ENCODE assay signal across 19 cellular contexts in genomic region chr6:101110814-101111213, GRCh38.
"Had no signal": no experiment of that assay in that cellular context is flagged by ENCODE, and none has a peak within 500 bp of the region (broad histone marks: within the 10 kb centered on the region; RNA-seq: fewer than 3 reads in every experiment).

No MANE protein-coding gene starts in this region.

- H3K4me3 Mint-ChIP-seq: memory B cell; naive thymus-derived CD8-positive, alpha-beta T cell; stimulated activated naive B cell treated with anti-CD40 and anti-IgM and Interleukin-4, amounts not matched to agents 10 μg/mL and 1 μg/mL and 100 μg/mL, for 72 hours; T-cell had no signal

- DNase-seq: activated CD4-positive, alpha-beta T cell treated with anti-CD3 and anti-CD28 coated beads for 1 hour; activated CD4-positive, alpha-beta T cell treated with anti-CD3 and anti-CD28 coated beads, Interleukin-2, amount 50 U/mL, for 4 hours; activated naive CD4-positive, alpha-beta T cell treated with anti-CD3 and anti-CD28 coated beads, Interleukin-2, amount 50 U/mL, for 16 hours; colonic mucosa; effector CD4-positive, alpha-beta T cell; glutamatergic neuron; hypothalamus; kidney glomerular epithelial cell; left ventricle myocardium superior; naive thymus-derived CD8-positive, alpha-beta T cell; stimulated activated CD4-positive, alpha-beta T cell treated with anti-CD3 and anti-CD28 coated beads, Interleukin-15, amount 100 ng/mL, for 24 hours; stimulated activated CD4-positive, alpha-beta T cell treated with anti-CD3 and anti-CD28 coated beads, Interleukin-4, amount 100 ng/mL, for 1 hour; stimulated activated naive B cell treated with anti-CD40 and anti-IgM and Interleukin-4, amounts not matched to agents 10 μg/mL and 1 μg/mL and 100 μg/mL, for 72 hours; T-cell; T1000; tibial artery had no signal

- H3K4me1 Mint-ChIP-seq: memory B cell; naive thymus-derived CD8-positive, alpha-beta T cell; stimulated activated naive B cell treated with anti-CD40 and anti-IgM and Interleukin-4, amounts not matched to agents 10 μg/mL and 1 μg/mL and 100 μg/mL, for 72 hours; T-cell had no signal

- H3K27me3 Mint-ChIP-seq: memory B cell; stimulated activated naive B cell treated with anti-CD40 and anti-IgM and Interleukin-4, amounts not matched to agents 10 μg/mL and 1 μg/mL and 100 μg/mL, for 72 hours; T-cell had no signal

- H3K27ac Mint-ChIP-seq: memory B cell; naive thymus-derived CD8-positive, alpha-beta T cell; stimulated activated naive B cell treated with anti-CD40 and anti-IgM and Interleukin-4, amounts not matched to agents 10 μg/mL and 1 μg/mL and 100 μg/mL, for 72 hours; T-cell had no signal

- H3K9me3 Mint-ChIP-seq: memory B cell; naive thymus-derived CD8-positive, alpha-beta T cell; stimulated activated naive B cell treated with anti-CD40 and anti-IgM and Interleukin-4, amounts not matched to agents 10 μg/mL and 1 μg/mL and 100 μg/mL, for 72 hours; T-cell had no signal

- H3K36me3 ChIP-seq: colonic mucosa, neutrophil, tibial artery had no signal

- H3K4me1 ChIP-seq: colonic mucosa, tibial artery had no signal

- ATAC-seq: left ventricle myocardium superior; naive thymus-derived CD8-positive, alpha-beta T cell; stimulated activated naive B cell treated with anti-CD40 and anti-IgM and Interleukin-4, amounts not matched to agents 10 μg/mL and 1 μg/mL and 100 μg/mL, for 72 hours; T-cell had no signal

- H3K27me3 ChIP-seq: colonic mucosa, neutrophil, tibial artery had no signal

- H3K4me3 ChIP-seq: colonic mucosa, skin epidermis, tibial artery had no signal

- H3K27ac ChIP-seq: colonic mucosa, neutrophil, skin epidermis, tibial artery had no signal

- H3K36me3 Mint-ChIP-seq: memory B cell; naive thymus-derived CD8-positive, alpha-beta T cell; stimulated activated naive B cell treated with anti-CD40 and anti-IgM and Interleukin-4, amounts not matched to agents 10 μg/mL and 1 μg/mL and 100 μg/mL, for 72 hours; T-cell had no signal

- H3K9me3 ChIP-seq: colonic mucosa, neutrophil, tibial artery had no signal
